8 cellular contexts compared by ENCODE assay signal in the genomic region with DNA sequence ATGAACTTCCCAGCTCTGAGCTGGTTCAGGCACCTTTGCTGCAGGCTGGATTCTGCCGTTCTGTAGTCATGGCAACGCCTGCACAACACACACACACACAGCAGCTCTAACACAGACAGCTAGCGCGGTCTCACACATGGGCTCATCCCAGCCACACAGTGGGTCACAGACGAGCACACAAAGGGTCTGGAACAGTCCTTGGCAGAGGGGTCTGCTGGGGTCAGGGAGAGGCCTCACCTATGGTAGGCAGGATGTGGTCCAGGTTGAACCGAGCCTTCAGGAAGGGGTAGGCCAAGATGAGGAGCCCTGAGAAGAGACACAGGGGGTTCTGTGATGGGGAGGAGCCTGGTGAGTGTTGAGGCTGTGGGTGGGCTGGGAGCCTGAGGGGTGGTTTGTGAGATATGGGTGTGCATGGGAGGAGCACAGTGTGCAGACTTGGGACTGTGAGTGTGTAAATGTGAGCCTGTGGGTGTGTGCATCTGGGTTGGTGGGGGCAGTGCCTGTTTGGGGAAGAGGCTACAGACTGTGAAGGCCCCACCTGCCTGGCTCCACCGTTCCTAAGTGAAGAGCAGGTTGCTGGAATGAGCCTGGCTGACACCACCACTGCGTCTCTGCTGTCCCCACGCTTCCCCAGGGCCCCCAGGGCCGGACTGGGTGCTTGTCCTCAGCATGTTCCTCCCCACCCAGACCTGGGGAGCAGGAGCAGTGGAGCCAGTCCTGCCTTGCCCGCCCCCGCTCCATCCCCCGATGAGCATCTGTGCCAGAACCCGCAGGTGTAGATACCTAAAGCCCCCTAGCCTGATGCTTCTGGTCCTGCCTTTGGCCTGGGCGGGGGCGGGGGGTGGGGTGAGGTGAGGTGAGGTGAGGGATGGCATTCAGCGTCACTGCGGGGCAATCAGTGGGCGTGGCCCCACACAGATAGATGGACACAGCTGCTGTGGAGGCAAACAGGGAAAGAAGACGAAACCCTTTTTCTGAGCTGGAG. TPM values are rescaled to one million over a fixed set of nuclear protein-coding genes. Genes with fewer than 3 reads are reported as not detected.
DNase-seq lines count a peak whose midpoint lies in the region; ATAC-seq and TF ChIP-seq lines count a peak whose summit lies in the region.

No MANE protein-coding gene starts in this region.

- no peak overlapping the region for H4K8ac ChIP-seq in H9 (replicated peaks; ENCODE audit: insufficient read length, low read depth, low read length)

- H2BK20ac ChIP-seq in H9 (ENCODE audit: low read depth, low read length, poor library complexity, severe bottlenecking), result no peak overlapping the region

- H3K4me1 ChIP-seq in H9 (ENCODE audit: insufficient read depth, low read length) (peaks cover 2% of the 10 kb centered on the region; the same call in 1 of the 2 replicates), sigmoid colon (peaks cover 0 to 5% (median 0%) of the 10 kb centered on the region in 4 donors)

- H3K14ac ChIP-seq in H9 (ENCODE audit: insufficient read depth, low read length), result peak overlapping the region; percentile 79

- TF ChIP-seq CTCF in H9 (conservative IDR thresholded peaks at IDR 0.05), result no peak
- no peak for TF ChIP-seq CTCF in sigmoid colon (IDR thresholded peaks at IDR 0.05)

- H3K36me3 Mint-ChIP-seq in H9 (ENCODE audit: insufficient read depth in 1 of 3, low read depth in 3 of 3), result no peaks in the 10 kb centered on the region; a peak in 1 of 7 replicates
- H3K36me3 Mint-ChIP-seq in T-helper 1 cell treated with Interleukin-12 subunit alpha and Interleukin-12 subunit beta and Interleukin-4 antibody, amounts not matched to agents 30 μg/mL and 1 μg/mL, for 36 hours (ENCODE audit: low read depth), result no peaks in the 10 kb centered on the region

- ATAC-seq in HG02763 (IDR thresholded peaks at IDR 0.05; ENCODE audit: unreplicated experiment), result no peak

- no peak overlapping the region for H2BK15ac ChIP-seq in H9 (ENCODE audit: low read depth, low read length)

- no peak overlapping the region for H2AFZ ChIP-seq in H9 (ENCODE audit: low read length)

- H3K9ac ChIP-seq in H9 (ENCODE audit: extremely low read depth, insufficient read length, low read length), result no peak overlapping the region

- H4K91ac ChIP-seq in H9 (ENCODE audit: insufficient read length, low read depth, low read length), result no peak overlapping the region

- peak; percentile 70 for DNase-seq in AG08395 (ENCODE audit: low spot score)
- peak; percentile 64 for DNase-seq in H9
- DNase-seq in effector CD4-positive, alpha-beta T cell, result peak; percentile 28
- DNase-seq in retina, result peak; percentile 81
- no peak for DNase-seq in medulla oblongata (ENCODE audit: extremely low spot score)
- DNase-seq in sigmoid colon, result no peak

- H3K9me3 Mint-ChIP-seq in H9, result no peaks in the 10 kb centered on the region
- no peaks in the 10 kb centered on the region for H3K9me3 Mint-ChIP-seq in T-helper 1 cell treated with Interleukin-12 subunit alpha and Interleukin-12 subunit beta and Interleukin-4 antibody, amounts not matched to agents 30 μg/mL and 1 μg/mL, for 36 hours

- no peak for TF ChIP-seq POLR2A in sigmoid colon (IDR thresholded peaks at IDR 0.05)

- H3K4ac ChIP-seq in H9 (ENCODE audit: low read depth, low read length), result peak overlapping the region; percentile 55; the same call in 1 of the 2 replicates

- H3K4me1 Mint-ChIP-seq in H9, result peaks cover 10 to 31% of the 10 kb centered on the region in 2 experiments
- H3K4me1 Mint-ChIP-seq in T-helper 1 cell treated with Interleukin-12 subunit alpha and Interleukin-12 subunit beta and Interleukin-4 antibody, amounts not matched to agents 30 μg/mL and 1 μg/mL, for 36 hours (ENCODE audit: low read depth), result peaks cover 12% of the 10 kb centered on the region

- no peak overlapping the region for H2BK12ac ChIP-seq in H9 (ENCODE audit: insufficient read length, low read depth, low read length)

- no peak overlapping the region for H3K4me3 ChIP-seq in sigmoid colon

- H3K9me3 ChIP-seq in H9 (ENCODE audit: control insufficient read depth, low read depth, low read length), result no peaks in the 10 kb centered on the region
- no peaks in the 10 kb centered on the region for H3K9me3 ChIP-seq in sigmoid colon

- peak overlapping the region; percentile 79 for H2BK120ac ChIP-seq in H9 (ENCODE audit: low read depth, low read length, poor library complexity, severe bottlenecking)

- peak overlapping the region; percentile 66 for H3K18ac ChIP-seq in H9 (ENCODE audit: insufficient read length, low read depth, low read length)

- no peak overlapping the region for H3K4me2 ChIP-seq in H9 (ENCODE audit: insufficient read depth, insufficient read length, low read length)

- no peaks in the 10 kb centered on the region for H3K79me2 ChIP-seq in H9 (ENCODE audit: insufficient read depth, low read length)

- H3K27ac ChIP-seq in H9 (ENCODE audit: insufficient read length, low read depth, low read length), result no peak overlapping the region
- no peak overlapping the region for H3K27ac ChIP-seq in sigmoid colon

- no CpG with 5 or more reads among the region's 20 CpGs for WGBS in H9 (ENCODE audit: extremely low coverage, insufficient read length, low lambda C conversion rate)
- 25 to 50% methylated on average over 20 of the region's 20 CpGs for WGBS in sigmoid colon, 2 donors

- H2AK5ac ChIP-seq in H9 (ENCODE audit: insufficient read length, low read length), result no peak overlapping the region

- H3K36me3 ChIP-seq in sigmoid colon, result no peaks in the 10 kb centered on the region

- intact Hi-C loops in sigmoid colon (cut with DNase I), result no loop called here

- no peak overlapping the region for H4K5ac ChIP-seq in H9 (ENCODE audit: insufficient read length, low read depth, low read length)

- no peaks in the 10 kb centered on the region for H4K20me1 ChIP-seq in H9 (ENCODE audit: control insufficient read depth, insufficient read depth, insufficient read length)

- no peaks in the 10 kb centered on the region for H3K79me1 ChIP-seq in H9 (ENCODE audit: insufficient read depth, low read depth, low read length, poor library complexity, severe bottlenecking)

- no peak for TF ChIP-seq EP300 in sigmoid colon (IDR thresholded peaks at IDR 0.05)

- no peak overlapping the region for H2BK5ac ChIP-seq in H9 (ENCODE audit: insufficient read length, low read length)

- H3K23ac ChIP-seq in H9 (ENCODE audit: insufficient read length, low read depth, low read length), result no peak overlapping the region

- H3K27me3 ChIP-seq in H9 (ENCODE audit: insufficient read depth, low read length) (peaks cover 11% of the 10 kb centered on the region), sigmoid colon (peaks cover under 1 to 20% (median 5%) of the 10 kb centered on the region in 3 donors)

- H3K23me2 ChIP-seq in H9 (ENCODE audit: insufficient read length, low read depth, low read length, poor library complexity, severe bottlenecking), result no peaks in the 10 kb centered on the region

- H3K27ac Mint-ChIP-seq in H9, result peak overlapping the region in 1 of 3 experiments; percentile 90; a peak in 2 of 7 replicates
- H3K27ac Mint-ChIP-seq in T-helper 1 cell treated with Interleukin-12 subunit alpha and Interleukin-12 subunit beta and Interleukin-4 antibody, amounts not matched to agents 30 μg/mL and 1 μg/mL, for 36 hours, result peak overlapping the region; percentile 65

- no peak overlapping the region; a peak in 1 of 5 replicates for H3K4me3 Mint-ChIP-seq in H9
- no peak overlapping the region for H3K4me3 Mint-ChIP-seq in T-helper 1 cell treated with Interleukin-12 subunit alpha and Interleukin-12 subunit beta and Interleukin-4 antibody, amounts not matched to agents 30 μg/mL and 1 μg/mL, for 36 hours

- no peak overlapping the region for H3K56ac ChIP-seq in H9 (ENCODE audit: insufficient read length, low read depth, low read length)

- peaks cover 40% of the 10 kb centered on the region for H3K27me3 Mint-ChIP-seq in H9 (ENCODE audit: low read depth)
- peaks cover 20% of the 10 kb centered on the region for H3K27me3 Mint-ChIP-seq in T-helper 1 cell treated with Interleukin-12 subunit alpha and Interleukin-12 subunit beta and Interleukin-4 antibody, amounts not matched to agents 30 μg/mL and 1 μg/mL, for 36 hours (ENCODE audit: low read depth)

- H3T11ph ChIP-seq in H9 (ENCODE audit: low read length), result no peak overlapping the region

RNA-seq across cellular contexts. Expression of a gene that starts 1.5 kb away (rescaled TPM):
- not detected in 2 replicates for total RNA-seq in H9 (2021)
- not detected for total RNA-seq in sigmoid colon
- polyA plus RNA-seq in sigmoid colon, result not detected

RNA-seq across cellular contexts. Expression of a gene that starts 54.1 kb away (rescaled TPM):
- total RNA-seq in H9 (2021) (12.9 and 13.4 TPM in 2 replicates), sigmoid colon (10 to 100 TPM; 32.1 to 54.3 (median 35.7) TPM)
- 10 to 100 TPM; 15.0 to 30.3 (median 30.0) TPM for polyA plus RNA-seq in sigmoid colon

Comparison
In these comparisons a context has a peak if more than half of its experiments do, and no peak if none do; other contexts are left out.
1. DNase-seq: peak in AG08395 (single experiment), H9 (single experiment), effector CD4-positive, alpha-beta T cell (single experiment) and retina (single experiment); none in medulla oblongata (single experiment) and sigmoid colon (single experiment).